In the genomic region with DNA sequence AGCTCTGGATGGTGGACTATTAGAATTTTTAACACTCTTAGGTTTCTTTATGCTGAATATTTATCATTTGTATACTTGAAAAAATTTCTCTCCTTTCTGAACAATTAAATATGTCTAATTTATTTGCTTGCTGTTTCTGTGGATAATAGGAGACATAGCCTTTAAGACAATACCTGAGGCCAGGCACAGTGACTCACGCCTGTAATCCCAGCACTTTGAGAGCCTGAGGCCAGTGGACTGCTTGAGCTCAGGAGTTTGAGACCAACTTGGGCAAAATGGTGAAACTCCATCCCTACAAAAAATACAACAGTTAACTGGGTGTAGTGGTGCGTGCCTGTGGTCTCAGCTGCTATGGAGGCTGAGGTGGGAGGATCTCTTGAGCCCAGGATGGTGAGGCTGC, we compare ENCODE assay signal across 16 cellular contexts.
"Had no signal": no experiment of that assay in that cellular context is flagged by ENCODE, and none has a peak within 500 bp of the region (broad histone marks: within the 10 kb centered on the region; RNA-seq: fewer than 3 reads in every experiment).

No MANE protein-coding gene starts in this region.

- H3K9me3 ChIP-seq: gastrocnemius medialis, heart right ventricle, lower lobe of right lung, pancreas had no signal

- H3K36me3 ChIP-seq: gastrocnemius medialis, heart right ventricle, lower lobe of right lung, pancreas had no signal

- H3K36me3 Mint-ChIP-seq: type B pancreatic cell had no signal

- H3K27ac ChIP-seq: gastrocnemius medialis, heart right ventricle, lower lobe of right lung, pancreas had no signal

- ATAC-seq: gastrocnemius medialis, heart right ventricle, left cardiac atrium, lower lobe of right lung, pancreas, T-helper 17 cell had no signal

- H3K27ac Mint-ChIP-seq: activated CD4-positive, alpha-beta memory T cell treated with anti-CD3 and anti-CD28 coated beads, Interleukin-2, amount 10 ng/mL, durations not matched to agents 7 days and 5 days; activated naive CD4-positive, alpha-beta T cell treated with anti-CD3 and anti-CD28 coated beads, Interleukin-2, amount 10 ng/mL, durations not matched to agents 7 days and 5 days; type B pancreatic cell had no signal

- H3K4me1 ChIP-seq: gastrocnemius medialis, heart right ventricle, lower lobe of right lung had no signal

- H3K27me3 ChIP-seq: gastrocnemius medialis, heart right ventricle, pancreas had no signal

- H3K27me3 Mint-ChIP-seq: activated CD4-positive, alpha-beta memory T cell treated with anti-CD3 and anti-CD28 coated beads, Interleukin-2, amount 10 ng/mL, durations not matched to agents 7 days and 5 days; activated naive CD4-positive, alpha-beta T cell treated with anti-CD3 and anti-CD28 coated beads, Interleukin-2, amount 10 ng/mL, durations not matched to agents 7 days and 5 days; brain; central memory CD8-positive, alpha-beta T cell; T-helper 17 cell; type B pancreatic cell had no signal

- H3K4me3 ChIP-seq: gastrocnemius medialis, heart right ventricle, lower lobe of right lung, pancreas had no signal

- DNase-seq: activated CD4-positive, alpha-beta memory T cell treated with anti-CD3 and anti-CD28 coated beads, Interleukin-2, amount 10 ng/mL, durations not matched to agents 7 days and 5 days; activated CD4-positive, alpha-beta T cell treated with anti-CD3 and anti-CD28 coated beads for 4 hours; activated naive CD4-positive, alpha-beta T cell treated with anti-CD3 and anti-CD28 coated beads, Interleukin-2, amount 10 ng/mL, durations not matched to agents 7 days and 5 days; effector CD8-positive, alpha-beta T cell; gastrocnemius medialis; heart right ventricle; left cardiac atrium; lower lobe of right lung; midbrain; pancreas; stimulated activated CD4-positive, alpha-beta T cell treated with anti-CD3 and anti-CD28 coated beads, Interleukin-4, amount 100 ng/mL, for 1 hour; stimulated activated naive CD4-positive, alpha-beta T cell; T-helper 17 cell had no signal

- H3K4me1 Mint-ChIP-seq: activated CD4-positive, alpha-beta memory T cell treated with anti-CD3 and anti-CD28 coated beads, Interleukin-2, amount 10 ng/mL, durations not matched to agents 7 days and 5 days had no signal

- H3K9me3 Mint-ChIP-seq: activated CD4-positive, alpha-beta memory T cell treated with anti-CD3 and anti-CD28 coated beads, Interleukin-2, amount 10 ng/mL, durations not matched to agents 7 days and 5 days; activated naive CD4-positive, alpha-beta T cell treated with anti-CD3 and anti-CD28 coated beads, Interleukin-2, amount 10 ng/mL, durations not matched to agents 7 days and 5 days; central memory CD8-positive, alpha-beta T cell; type B pancreatic cell had no signal

- H3K4me3 Mint-ChIP-seq: activated CD4-positive, alpha-beta memory T cell treated with anti-CD3 and anti-CD28 coated beads, Interleukin-2, amount 10 ng/mL, durations not matched to agents 7 days and 5 days; activated naive CD4-positive, alpha-beta T cell treated with anti-CD3 and anti-CD28 coated beads, Interleukin-2, amount 10 ng/mL, durations not matched to agents 7 days and 5 days; brain; central memory CD8-positive, alpha-beta T cell; T-helper 17 cell; type B pancreatic cell had no signal
